35 cellular contexts compared by ENCODE assay signal in genomic region chr5:103394676-103395075, GRCh38.
DNase-seq lines count a peak whose midpoint lies in the region; ATAC-seq, FAIRE-seq and TF ChIP-seq lines count a peak whose summit lies in the region.
"Had no signal": no experiment of that assay in that cellular context is flagged by ENCODE, and none has a peak within 500 bp of the region (broad histone marks: within the 10 kb centered on the region; RNA-seq: fewer than 3 reads in every experiment).

No MANE protein-coding gene starts in this region.

- no peak overlapping the region for H2BK120ac ChIP-seq in neuronal stem cell (ENCODE audit: low read depth, low read length)

- no TSS peak for BruUV-seq in GM12878 (replicated peaks; lab: Mats Ljungman, UMichigan)

- H3K27me3 Mint-ChIP-seq in activated CD4-positive, alpha-beta T cell treated with anti-CD3 and anti-CD28 coated beads, Interleukin-2, amount 10 ng/mL, durations not matched to agents 7 days and 5 days, result no peaks in the 10 kb centered on the region

- no peak overlapping the region for H2BK15ac ChIP-seq in neuronal stem cell (ENCODE audit: low read length)

- no peak overlapping the region for H4K91ac ChIP-seq in neuronal stem cell (ENCODE audit: low read depth, low read length, poor library complexity)

- H3K9me3 Mint-ChIP-seq in activated CD4-positive, alpha-beta T cell treated with anti-CD3 and anti-CD28 coated beads, Interleukin-2, amount 10 ng/mL, durations not matched to agents 7 days and 5 days, result no peaks in the 10 kb centered on the region
- H3K9me3 Mint-ChIP-seq: activated naive CD8-positive, alpha-beta T cell treated with anti-CD3 and anti-CD28 coated beads for 36 hours; activated T-cell treated with anti-CD3 and anti-CD28 coated beads, Interleukin-2, amount 50 U/mL, for 24 hours; CD8-positive, alpha-beta T cell had no signal

- H3K9me3 ChIP-seq in BLaER1 (no peaks in the 10 kb centered on the region), GM12878 (replicated peaks; ENCODE audit: control insufficient read depth, insufficient read depth, low read length) (no peaks in the 10 kb centered on the region), neuronal stem cell (replicated peaks in 1 of 2; ENCODE audit: control insufficient read depth in 2 of 2, insufficient read depth in 1 of 2, low read depth in 1 of 2, low read length in 2 of 2) (no peaks in the 10 kb centered on the region)
- H3K9me3 ChIP-seq: A549, colonic mucosa, left lung, neutrophil, prostate gland, tibial artery had no signal

- no peak for FAIRE-seq in GM12878 (lab: Jason Lieb, UNC)
- FAIRE-seq: A549, bronchial epithelial cell had no signal

- H2AFZ ChIP-seq in GM12878 (ENCODE audit: control insufficient read depth, low read depth, low read length), result no peak overlapping the region
- H2AFZ ChIP-seq in neuronal stem cell (ENCODE audit: low read length), result peak overlapping the region; percentile 15

- H3K4me3 Mint-ChIP-seq in activated CD4-positive, alpha-beta T cell treated with anti-CD3 and anti-CD28 coated beads, Interleukin-2, amount 10 ng/mL, durations not matched to agents 7 days and 5 days, result no peak overlapping the region
- H3K4me3 Mint-ChIP-seq: activated naive CD8-positive, alpha-beta T cell treated with anti-CD3 and anti-CD28 coated beads for 36 hours; activated T-cell treated with anti-CD3 and anti-CD28 coated beads, Interleukin-2, amount 50 U/mL, for 24 hours; CD8-positive, alpha-beta T cell; memory B cell had no signal

- no peaks in the 10 kb centered on the region for H3K79me2 ChIP-seq in GM12878 (ENCODE audit: control insufficient read depth, insufficient read depth, low read length)

- CTCF ChIA-PET in GM12878 (lab: Yijun Ruan, JAX), result no interaction called here
- CTCF ChIA-PET in activated CD4-positive, alpha-beta T cell treated with anti-CD3 and anti-CD28 coated beads, Interleukin-2, amount 10 ng/mL, durations not matched to agents 7 days and 5 days (lab: Charles Lee), result no interaction called here

- H3K79me1 ChIP-seq in neuronal stem cell (ENCODE audit: low read depth, low read length), result no peaks in the 10 kb centered on the region

- H3K36me3 ChIP-seq in BLaER1 (no peaks in the 10 kb centered on the region), GM12878 (ENCODE audit: control insufficient read depth in 2 of 2, insufficient read depth in 2 of 2, low read length in 1 of 2) (no peaks in the 10 kb centered on the region), neuronal stem cell (replicated peaks in 1 of 2; ENCODE audit: control insufficient read depth in 2 of 2, insufficient read depth in 2 of 2, low read length in 2 of 2) (no peaks in the 10 kb centered on the region)
- H3K36me3 ChIP-seq: colonic mucosa, left lung, neutrophil, prostate gland, tibial artery had no signal

- no peak overlapping the region for H4K8ac ChIP-seq in neuronal stem cell (ENCODE audit: low read depth, low read length)

- no peak overlapping the region for H2BK12ac ChIP-seq in neuronal stem cell (ENCODE audit: low read length)

- H3K4me1 Mint-ChIP-seq in activated CD4-positive, alpha-beta T cell treated with anti-CD3 and anti-CD28 coated beads, Interleukin-2, amount 10 ng/mL, durations not matched to agents 7 days and 5 days, result peaks cover 4% of the 10 kb centered on the region
- H3K4me1 Mint-ChIP-seq: activated naive CD8-positive, alpha-beta T cell treated with anti-CD3 and anti-CD28 coated beads for 36 hours; memory B cell had no signal

- H3K27ac ChIP-seq in BLaER1 (no peak overlapping the region), GM12878 (ENCODE audit: control insufficient read depth, insufficient read depth) (no peak overlapping the region), neuronal stem cell (replicated peaks; ENCODE audit: low read length) (no peak overlapping the region), caudate nucleus (ENCODE audit: low read depth, low read length) (no peak overlapping the region)
- H3K27ac ChIP-seq: A549, colonic mucosa, HL-60, left lung, prostate gland, RWPE1, tibial artery had no signal

- ATAC-seq in GM12878, result peak; percentile 42; the same call in 2 of the 3 replicates
- ATAC-seq in HG03108 (IDR thresholded peaks at IDR 0.05; ENCODE audit: unreplicated experiment), result no peak
- ATAC-seq in HG02588 (IDR thresholded peaks at IDR 0.05; ENCODE audit: unreplicated experiment), result no peak
- ATAC-seq: A549; CD8-positive, alpha-beta T cell; left lung had no signal

- H4K20me1 ChIP-seq in BLaER1 (no peaks in the 10 kb centered on the region), GM12878 (ENCODE audit: control insufficient read depth, insufficient read depth) (no peaks in the 10 kb centered on the region)

- H3K4me2 ChIP-seq in BLaER1 (peak overlapping the region; percentile 70; the same call in 1 of the 2 replicates), GM12878 (ENCODE audit: control insufficient read depth, insufficient read depth) (no peak overlapping the region), neuronal stem cell (ENCODE audit: insufficient read depth, low read length, poor library complexity, severe bottlenecking) (no peak overlapping the region)
- H3K4me2 ChIP-seq: A549 had no signal

- no peak overlapping the region for H3K27ac Mint-ChIP-seq in activated CD4-positive, alpha-beta T cell treated with anti-CD3 and anti-CD28 coated beads, Interleukin-2, amount 10 ng/mL, durations not matched to agents 7 days and 5 days
- H3K27ac Mint-ChIP-seq: activated naive CD8-positive, alpha-beta T cell treated with anti-CD3 and anti-CD28 coated beads for 36 hours; activated T-cell treated with anti-CD3 and anti-CD28 coated beads, Interleukin-2, amount 50 U/mL, for 24 hours; CD8-positive, alpha-beta T cell; memory B cell had no signal

- TF ChIP-seq POLR2A in GM12878 (IDR thresholded peaks at IDR 0.05; ENCODE audit: low read depth, low read length), result no peak

- RAD21 ChIA-PET in GM12878 (lab: Charles Lee; ENCODE audit: unreplicated experiment), result no interaction called here

- no peak overlapping the region for H2BK5ac ChIP-seq in neuronal stem cell (ENCODE audit: low read length)

- no peaks in the 10 kb centered on the region for H3K36me3 Mint-ChIP-seq in activated CD4-positive, alpha-beta T cell treated with anti-CD3 and anti-CD28 coated beads, Interleukin-2, amount 10 ng/mL, durations not matched to agents 7 days and 5 days (ENCODE audit: low read depth)
- H3K36me3 Mint-ChIP-seq: activated naive CD8-positive, alpha-beta T cell treated with anti-CD3 and anti-CD28 coated beads for 36 hours; CD8-positive, alpha-beta T cell; memory B cell had no signal

- TF ChIP-seq EP300 in GM12878 (IDR thresholded peaks at IDR 0.05; ENCODE audit: borderline replicate concordance in 1 of 2, control insufficient read depth in 1 of 2, low read depth in 2 of 2, low read length in 2 of 2), result no peak

- no peak for TF ChIP-seq CTCF in GM12878 (IDR thresholded peaks at IDR 0.05 in 2 of 3, conservative IDR thresholded peaks at IDR 0.05 in 1 of 3; ENCODE audit: control insufficient read depth in 2 of 3, extremely low read depth in 1 of 3, insufficient read depth in 1 of 3, low read depth in 3 of 3, low read length in 3 of 3)

- H3K18ac ChIP-seq in neuronal stem cell (ENCODE audit: low read length), result no peak overlapping the region

- no peak overlapping the region for H3K23ac ChIP-seq in neuronal stem cell (ENCODE audit: low read depth, low read length, poor library complexity)

- no peak for TF ChIP-seq RAD21 in GM12878 (IDR thresholded peaks at IDR 0.05; ENCODE audit: insufficient read depth, low read depth, low read length)

- no peak overlapping the region for H2AK5ac ChIP-seq in neuronal stem cell (ENCODE audit: low read depth, low read length)

- peak; percentile 33 to 36 for DNase-seq in Kasumi-1 (lab: John Stamatoyannopoulos, UW)
- no peak for DNase-seq in GM12878 (ENCODE audit: low read depth, low spot score)
- no peak for DNase-seq in neuronal stem cell (ENCODE audit: low spot score)
- no peak for DNase-seq in caudate nucleus (lab: John Stamatoyannopoulos, UW)
- DNase-seq in activated CD4-positive, alpha-beta T cell treated with anti-CD3 and anti-CD28 coated beads, Interleukin-2, amount 10 ng/mL, durations not matched to agents 7 days and 5 days, result no peak
- DNase-seq: activated CD4-positive, CD25-positive, alpha-beta regulatory T cell; activated effector memory CD4-positive, alpha-beta T cell treated with anti-CD3 and anti-CD28 coated beads, Interleukin-2, amount 50 U/mL, for 16 hours; activated naive CD8-positive, alpha-beta T cell treated with anti-CD3 and anti-CD28 coated beads for 36 hours; activated T-cell treated with anti-CD3 and anti-CD28 coated beads, Interleukin-2, amount 50 U/mL, for 24 hours; anterior cingulate cortex; CD8-positive, alpha-beta T cell; colonic mucosa; DMS 273 treated with DMSO at 0.1 percent for 48 hours; effector CD8-positive, alpha-beta T cell; glutamatergic neuron; islet precursor cell; KG1; left lung; NCI-H1417 treated with DMSO at 0.1 percent for 48 hours; NCI-H2081 treated with DMSO at 0.1 percent for 48 hours; NCI-H345; NCI-H774; stimulated activated CD4-positive, alpha-beta T cell treated with anti-CD3 and anti-CD28 coated beads, Interleukin-15, amount 100 ng/mL, for 24 hours; stimulated activated CD4-positive, alpha-beta T cell treated with anti-CD3 and anti-CD28 coated beads, Interleukin-4, amount 100 ng/mL, for 4 hours; tibial artery had no signal

- 0% methylated on average over 2 of the region's 2 CpGs for WGBS in GM12878 (ENCODE audit: insufficient coverage, insufficient replicate concordance, low lambda C conversion rate, missing lambda C conversion rate)
- no CpG with 5 or more reads among the region's 2 CpGs for WGBS in neuronal stem cell (ENCODE audit: extremely low coverage in 2 of 2, insufficient read length in 2 of 2, insufficient replicate concordance in 1 of 2), 2 donors

- SMC1A ChIA-PET in GM12878 (lab: Charles Lee; ENCODE audit: uncharacterized antibody, unreplicated experiment), result no interaction called here

- in situ Hi-C loops in GM12878 (cut with MboI), result no loop called here

- no peaks in the 10 kb centered on the region for H3K27me3 ChIP-seq in BLaER1
- H3K27me3 ChIP-seq in GM12878 (replicated peaks in 1 of 2; ENCODE audit: control insufficient read depth in 2 of 2, insufficient read depth in 2 of 2, low read length in 1 of 2), result peaks cover 0 to 2% of the 10 kb centered on the region in 2 experiments; a peak in 1 of 4 replicates
- no peaks in the 10 kb centered on the region for H3K27me3 ChIP-seq in neuronal stem cell (ENCODE audit: control insufficient read depth in 3 of 3, insufficient read depth in 3 of 3, low read depth in 1 of 3, low read length in 3 of 3)
- H3K27me3 ChIP-seq: colonic mucosa, left lung, neutrophil, tibial artery had no signal

- H3K4me1 ChIP-seq in BLaER1 (peaks cover 29% of the 10 kb centered on the region), GM12878 (ENCODE audit: control insufficient read depth, insufficient read depth, low read length) (no peaks in the 10 kb centered on the region), neuronal stem cell (ENCODE audit: control insufficient read depth in 2 of 2, insufficient read depth in 1 of 2, low read depth in 1 of 2, low read length in 2 of 2) (peaks cover 14 to 25% of the 10 kb centered on the region in 2 donors)
- H3K4me1 ChIP-seq: A549, colonic mucosa, prostate gland, tibial artery had no signal

- H3K4ac ChIP-seq in neuronal stem cell (ENCODE audit: low read length), result no peak overlapping the region

- H3K9ac ChIP-seq in BLaER1, result no peak overlapping the region
- no peak overlapping the region for H3K9ac ChIP-seq in GM12878 (ENCODE audit: control insufficient read depth, insufficient read depth, low read length)
- no peak overlapping the region for H3K9ac ChIP-seq in neuronal stem cell (ENCODE audit: low read depth, low read length, poor library complexity)

- no peak overlapping the region for H3K4me3 ChIP-seq in BLaER1
- H3K4me3 ChIP-seq in GM12878, result no peak overlapping the region
- H3K4me3 ChIP-seq in neuronal stem cell (ENCODE audit: low read length in 2 of 2), result no peak overlapping the region
- H3K4me3 ChIP-seq: A549, colonic mucosa, left lung, prostate gland, tibial artery had no signal

- POLR2A ChIA-PET in GM12878 (lab: Charles Lee), result interaction anchor here (0.5 kb wide), 1 partner anchor 195 kb away, joined by 3 read pairs; no protein-coding TSS in a partner anchor
- POLR2A ChIA-PET in activated CD4-positive, alpha-beta T cell treated with anti-CD3 and anti-CD28 coated beads, Interleukin-2, amount 10 ng/mL, durations not matched to agents 7 days and 5 days (lab: Charles Lee), result no interaction called here

- no peak overlapping the region for H3K14ac ChIP-seq in neuronal stem cell (ENCODE audit: low read length)

- intact Hi-C loops in GM12878 (cut with micrococcal nuclease; ENCODE audit: unreplicated experiment), result no loop called here

Comparison
In these comparisons a context has a peak if more than half of its experiments do, and no peak if none do; other contexts are left out.
1. DNase-seq: peak in Kasumi-1 (2 of 2); none in GM12878 (single experiment), neuronal stem cell (single experiment), caudate nucleus (0 of 61) and activated CD4-positive, alpha-beta T cell treated with anti-CD3 and anti-CD28 coated beads, Interleukin-2, amount 10 ng/mL, durations not matched to agents 7 days and 5 days (single experiment).